23 cellular contexts compared by ENCODE assay signal in genomic region chr3:45657853-45658252, GRCh38. TPM values are rescaled to one million over a fixed set of nuclear protein-coding genes. Genes with fewer than 3 reads are reported as not detected.
DNase-seq lines count a peak whose midpoint lies in the region; ATAC-seq and TF ChIP-seq lines count a peak whose summit lies in the region.
"Had no signal": no experiment of that assay in that cellular context is flagged by ENCODE, and none has a peak within 500 bp of the region (broad histone marks: within the 10 kb centered on the region; RNA-seq: fewer than 3 reads in every experiment).

No MANE protein-coding gene starts in this region.

- no peak for TF ChIP-seq CTCF in GM13976 (IDR thresholded peaks at IDR 0.05; ENCODE audit: borderline replicate concordance, control extremely low read depth, extremely low read depth, insufficient read depth, missing control alignments)

- H3K27me3 ChIP-seq in SJCRH30 = no peaks in the 10 kb centered on the region
- H3K27me3 ChIP-seq: right atrium auricular region, upper lobe of right lung had no signal

- 0 out of 2 replicates have a peak, but pooled peaks cover 3% of the 10 kb centered on the region for H3K36me3 ChIP-seq in SJCRH30
- H3K36me3 ChIP-seq: right atrium auricular region, upper lobe of right lung had no signal

- in situ Hi-C loops in GM13976 (cut with MboI; ENCODE audit: low sequenced_read_pairs, unreplicated experiment) = loop anchor here (25.0 kb wide), 2 partner anchors 446 to 621 kb away; partner anchors contain the start of gene CLEC3B

- DNase-seq in GM13976 (ENCODE audit: low spot score) = peak; percentile 69
- no peak for DNase-seq in T-helper 1 cell
- no peak for DNase-seq in SJCRH30
- no peak for DNase-seq in middle frontal gyrus (ENCODE audit: extremely low spot score, low spot score)
- DNase-seq: activated CD4-positive, alpha-beta T cell treated with anti-CD3 and anti-CD28 coated beads, Interleukin-2, amount 50 U/mL, for 48 hours; anterior cingulate cortex; dermis blood vessel endothelial cell; GF-D8; Karpas-422; natural killer cell; NCI-H187 treated with DMSO at 0.1 percent for 48 hours; NCI-H526 treated with DMSO at 0.1 percent for 48 hours; stimulated activated CD4-positive, alpha-beta T cell treated with anti-CD3 and anti-CD28 coated beads, Interleukin-4, amount 100 ng/mL, for 4 hours; stimulated activated naive B cell treated with anti-CD40 and anti-IgM and Interleukin-4, amounts not matched to agents 10 μg/mL and 1 μg/mL and 100 μg/mL, for 72 hours; upper lobe of right lung had no signal

- no peaks in the 10 kb centered on the region for H3K9me3 ChIP-seq in SJCRH30 (replicated peaks)
- H3K9me3 ChIP-seq: right atrium auricular region, upper lobe of right lung had no signal

- H3K4me3 ChIP-seq in SJCRH30 = no peak overlapping the region
- H3K4me3 ChIP-seq: right atrium auricular region, upper lobe of right lung had no signal

- H3K4me1 ChIP-seq in SJCRH30 = peaks cover 4% of the 10 kb centered on the region; the same call in 1 of the 2 replicates

- ATAC-seq in GM19455 (IDR thresholded peaks at IDR 0.05; ENCODE audit: unreplicated experiment) (peak; percentile 81), HG02642 (IDR thresholded peaks at IDR 0.05; ENCODE audit: poor library complexity, unreplicated experiment) (peak; percentile 56), HG03565 (IDR thresholded peaks at IDR 0.05; ENCODE audit: unreplicated experiment) (peak; percentile 71), HG03571 (IDR thresholded peaks at IDR 0.05; ENCODE audit: unreplicated experiment) (no peak)
- ATAC-seq: activated T-helper 17 cell treated with anti-CD3 and anti-CD28 coated beads, Interleukin-2, amount 50 U/mL, for 72 hours; left lobe of liver; natural killer cell; stimulated activated naive B cell treated with anti-CD40 and anti-IgM and Interleukin-4, amounts not matched to agents 10 μg/mL and 1 μg/mL and 100 μg/mL, for 72 hours; upper lobe of right lung had no signal

- no peak overlapping the region for H3K27ac ChIP-seq in SJCRH30
- H3K27ac ChIP-seq: right atrium auricular region, RWPE1, upper lobe of right lung had no signal

RNA-seq across cellular contexts. Expression of gene SACM1L, which starts 31.3 kb away (rescaled TPM):
- total RNA-seq in SJCRH30 (2014; rRNA removed; shearing (Covaris generic)) = 21.7 and 25.0 TPM in 2 replicates
